ENCODE assay signal across 8 cellular contexts in the genomic region with DNA sequence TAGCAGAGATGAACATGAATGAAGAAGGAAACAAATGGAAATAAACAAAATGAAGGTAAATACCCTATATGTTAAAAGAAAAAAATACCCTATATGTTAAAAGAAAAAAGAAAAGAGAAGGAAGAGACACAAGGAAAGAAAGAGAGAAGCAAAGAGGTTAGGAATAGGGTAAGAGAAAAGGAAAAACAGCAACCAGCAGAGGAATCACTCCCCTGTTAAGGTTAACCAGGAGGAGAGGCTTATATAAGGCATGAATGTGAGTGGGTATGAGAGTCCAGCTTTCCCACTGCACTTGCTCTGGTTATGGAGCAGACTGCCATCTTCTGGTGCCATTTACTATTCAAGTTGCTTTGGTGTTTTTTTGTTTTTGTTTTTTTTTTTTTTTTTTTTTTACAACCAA. TPM values are rescaled to one million over a fixed set of nuclear protein-coding genes. Genes with fewer than 3 reads are reported as not detected.
DNase-seq lines count a peak whose midpoint lies in the region; ATAC-seq and TF ChIP-seq lines count a peak whose summit lies in the region.

No MANE protein-coding gene starts in this region.

- intact Hi-C loops in activated naive CD4-positive, alpha-beta T cell treated with anti-CD3 and anti-CD28 coated beads for 36 hours (cut with micrococcal nuclease) = loop anchor here (1.0 kb wide), 1 partner anchor 34 kb away; no protein-coding TSS in a partner anchor
- intact Hi-C loops in dorsolateral prefrontal cortex (cut with DNase I) = loop anchor here (10.0 kb wide), 1 partner anchor 175 kb away; no protein-coding TSS in a partner anchor

- peaks cover 5% of the 10 kb centered on the region for H3K36me3 Mint-ChIP-seq in activated naive CD4-positive, alpha-beta T cell treated with anti-CD3 and anti-CD28 coated beads for 36 hours (ENCODE audit: low read depth)

- DNase-seq in activated naive CD4-positive, alpha-beta T cell treated with anti-CD3 and anti-CD28 coated beads for 36 hours = peak; percentile 31
- DNase-seq in activated naive CD4-positive, alpha-beta T cell treated with anti-CD3 and anti-CD28 coated beads, Interleukin-2, amount 50 U/mL, for 16 hours = no peak
- DNase-seq in OCI-M1 (lab: John Stamatoyannopoulos, UW) = peak; percentile 60
- peak in 2 of 10 donors; percentile 36 to 53 for DNase-seq in dorsolateral prefrontal cortex
- DNase-seq in effector memory CD4-positive, alpha-beta T cell = no peak

- no peak overlapping the region for H3K4me3 Mint-ChIP-seq in activated naive CD4-positive, alpha-beta T cell treated with anti-CD3 and anti-CD28 coated beads for 36 hours

- H3K27me3 Mint-ChIP-seq in activated naive CD4-positive, alpha-beta T cell treated with anti-CD3 and anti-CD28 coated beads for 36 hours (ENCODE audit: low read depth) = no peaks in the 10 kb centered on the region

- no peaks in the 10 kb centered on the region for H3K9me3 Mint-ChIP-seq in activated naive CD4-positive, alpha-beta T cell treated with anti-CD3 and anti-CD28 coated beads for 36 hours

- no peak overlapping the region for H3K4me2 ChIP-seq in parathyroid adenoma (ENCODE audit: low read length)

- no peaks in the 10 kb centered on the region for H3K9me3 ChIP-seq in parathyroid adenoma (ENCODE audit: control insufficient read depth, low read length)
- no peaks in the 10 kb centered on the region for H3K9me3 ChIP-seq in effector memory CD4-positive, alpha-beta T cell (ENCODE audit: control insufficient read depth, low read length)

- H3K36me3 ChIP-seq in parathyroid adenoma (ENCODE audit: control insufficient read depth, insufficient read depth, low read length) = no peaks in the 10 kb centered on the region
- H3K36me3 ChIP-seq in effector memory CD4-positive, alpha-beta T cell (ENCODE audit: control insufficient read depth, insufficient read depth, low read length) = no peaks in the 10 kb centered on the region

- CTCF ChIA-PET in activated naive CD4-positive, alpha-beta T cell treated with anti-CD3 and anti-CD28 coated beads for 36 hours (lab: Charles Lee) = interaction anchor here (1.2 to 3.8 kb wide), 3 partner anchors 12 to 179 kb away, joined by 4 to 33 read pairs (median 12); partner anchors contain the start of gene HOMEZ

- H2AFZ ChIP-seq in parathyroid adenoma = no peak overlapping the region

- peak overlapping the region; percentile 3 to 100 (median 99) for H3K27ac ChIP-seq in dorsolateral prefrontal cortex
- peak overlapping the region; percentile 6 for H3K27ac ChIP-seq in parathyroid adenoma
- H3K27ac ChIP-seq in effector memory CD4-positive, alpha-beta T cell (ENCODE audit: insufficient read depth, low read length, poor library complexity, severe bottlenecking) = no peak overlapping the region

- no peak overlapping the region for H3K27ac Mint-ChIP-seq in activated naive CD4-positive, alpha-beta T cell treated with anti-CD3 and anti-CD28 coated beads for 36 hours

- no peak for ATAC-seq in GM18909 (IDR thresholded peaks at IDR 0.05; ENCODE audit: poor library complexity, unreplicated experiment)
- ATAC-seq in HG03135 (IDR thresholded peaks at IDR 0.05; ENCODE audit: unreplicated experiment) = no peak

- H3K79me2 ChIP-seq in parathyroid adenoma = no peaks in the 10 kb centered on the region

- H3K4me1 Mint-ChIP-seq in activated naive CD4-positive, alpha-beta T cell treated with anti-CD3 and anti-CD28 coated beads for 36 hours (ENCODE audit: low read depth) = peaks cover 20% of the 10 kb centered on the region

- no peak overlapping the region for H3K9ac ChIP-seq in parathyroid adenoma

- peaks cover 11% of the 10 kb centered on the region for H3K4me1 ChIP-seq in parathyroid adenoma
- peaks cover 19% of the 10 kb centered on the region for H3K4me1 ChIP-seq in effector memory CD4-positive, alpha-beta T cell (ENCODE audit: control insufficient read depth, insufficient read depth, low read length, poor library complexity, severe bottlenecking)

- peak in 55 of 56 donors; percentile 36 to 79 (median 59) for TF ChIP-seq CTCF in dorsolateral prefrontal cortex (IDR thresholded peaks at IDR 0.05 in 54 of 56, conservative IDR thresholded peaks at IDR 0.05 in 2 of 56; ENCODE audit: low read depth in 1 of 56, partially characterized antibody in 56 of 56)
- peak; percentile 16 for TF ChIP-seq CTCF in parathyroid adenoma (IDR thresholded peaks at IDR 0.05)

- H3K4me3 ChIP-seq in dorsolateral prefrontal cortex (peak overlapping the region in 47 of 59 donors; percentile 7 to 95 (median 83)), parathyroid adenoma (ENCODE audit: low read depth, low read length) (no peak overlapping the region)
- H3K4me3 ChIP-seq in effector memory CD4-positive, alpha-beta T cell (ENCODE audit: insufficient read depth, low read depth, low read length, poor library complexity, severe bottlenecking) = no peak overlapping the region

- H3K27me3 ChIP-seq in dorsolateral prefrontal cortex = no peaks in the 10 kb centered on the region
- no peaks in the 10 kb centered on the region for H3K27me3 ChIP-seq in parathyroid adenoma (ENCODE audit: control insufficient read depth, insufficient read depth, low read length)
- no peaks in the 10 kb centered on the region for H3K27me3 ChIP-seq in effector memory CD4-positive, alpha-beta T cell (replicated peaks; ENCODE audit: control insufficient read depth, insufficient read depth, low read length, poor library complexity, severe bottlenecking)

RNA-seq across cellular contexts. Expression of gene PPP1R3E, which starts 3.1 kb away (rescaled TPM):
- 10 to 100 TPM; 14.7 to 15.8 TPM for total RNA-seq in activated naive CD4-positive, alpha-beta T cell treated with anti-CD3 and anti-CD28 coated beads for 36 hours
- 100 to 1,000 TPM in 2 of 120 experiments, 10 to 100 TPM in 118; 40.5 to 103 (median 63.1) TPM for total RNA-seq in dorsolateral prefrontal cortex

RNA-seq across cellular contexts. Expression of gene BCL2L2, which starts 7.1 kb away (rescaled TPM):
- total RNA-seq in activated naive CD4-positive, alpha-beta T cell treated with anti-CD3 and anti-CD28 coated beads for 36 hours = 1 to 10 TPM in 1 of 2 experiments, under 1 TPM in 1; 0.60 to 1.5 TPM
- 100 to 1,000 TPM in 113 of 120 experiments, 10 to 100 TPM in 7; 91.0 to 167 (median 129) TPM for total RNA-seq in dorsolateral prefrontal cortex

RNA-seq across cellular contexts. Expression of gene HOMEZ, which starts 13.6 kb away (rescaled TPM):
- total RNA-seq in activated naive CD4-positive, alpha-beta T cell treated with anti-CD3 and anti-CD28 coated beads for 36 hours = 1 to 10 TPM; 6.3 to 7.8 TPM
- 10 to 100 TPM in 43 of 120 experiments, 1 to 10 TPM in 77; 5.4 to 16.5 (median 9.1) TPM for total RNA-seq in dorsolateral prefrontal cortex

RNA-seq across cellular contexts. Expression of gene PABPN1, which starts 21.7 kb away (rescaled TPM):
- total RNA-seq in activated naive CD4-positive, alpha-beta T cell treated with anti-CD3 and anti-CD28 coated beads for 36 hours = 100 to 1,000 TPM; 194 to 204 TPM
- total RNA-seq in dorsolateral prefrontal cortex = 100 to 1,000 TPM; 124 to 236 (median 157) TPM

RNA-seq across cellular contexts. Expression of gene SLC22A17, which starts 53.1 kb away (rescaled TPM):
- total RNA-seq in activated naive CD4-positive, alpha-beta T cell treated with anti-CD3 and anti-CD28 coated beads for 36 hours = 1 to 10 TPM; 3.5 to 4.8 TPM
- total RNA-seq in dorsolateral prefrontal cortex = 100 to 1,000 TPM; 238 to 610 (median 461) TPM

Comparison
In these comparisons a context has a peak if more than half of its experiments do, and no peak if none do; other contexts are left out.
1. DNase-seq: peak in activated naive CD4-positive, alpha-beta T cell treated with anti-CD3 and anti-CD28 coated beads for 36 hours (single experiment) and OCI-M1 (single experiment); none in activated naive CD4-positive, alpha-beta T cell treated with anti-CD3 and anti-CD28 coated beads, Interleukin-2, amount 50 U/mL, for 16 hours (single experiment) and effector memory CD4-positive, alpha-beta T cell (0 of 3).
2. H3K4me3 ChIP-seq: peak in dorsolateral prefrontal cortex (47 of 59); none in parathyroid adenoma (single experiment) and effector memory CD4-positive, alpha-beta T cell (single experiment).
3. RNA of gene BCL2L2, which starts 7.1 kb away (total RNA-seq): 91.0 to 167 TPM in dorsolateral prefrontal cortex; 0.60 to 1.5 TPM in activated naive CD4-positive, alpha-beta T cell treated with anti-CD3 and anti-CD28 coated beads for 36 hours; every median in the first group is over 10 times any median in the second.